13 cellular contexts compared by ENCODE assay signal in the genomic region with DNA sequence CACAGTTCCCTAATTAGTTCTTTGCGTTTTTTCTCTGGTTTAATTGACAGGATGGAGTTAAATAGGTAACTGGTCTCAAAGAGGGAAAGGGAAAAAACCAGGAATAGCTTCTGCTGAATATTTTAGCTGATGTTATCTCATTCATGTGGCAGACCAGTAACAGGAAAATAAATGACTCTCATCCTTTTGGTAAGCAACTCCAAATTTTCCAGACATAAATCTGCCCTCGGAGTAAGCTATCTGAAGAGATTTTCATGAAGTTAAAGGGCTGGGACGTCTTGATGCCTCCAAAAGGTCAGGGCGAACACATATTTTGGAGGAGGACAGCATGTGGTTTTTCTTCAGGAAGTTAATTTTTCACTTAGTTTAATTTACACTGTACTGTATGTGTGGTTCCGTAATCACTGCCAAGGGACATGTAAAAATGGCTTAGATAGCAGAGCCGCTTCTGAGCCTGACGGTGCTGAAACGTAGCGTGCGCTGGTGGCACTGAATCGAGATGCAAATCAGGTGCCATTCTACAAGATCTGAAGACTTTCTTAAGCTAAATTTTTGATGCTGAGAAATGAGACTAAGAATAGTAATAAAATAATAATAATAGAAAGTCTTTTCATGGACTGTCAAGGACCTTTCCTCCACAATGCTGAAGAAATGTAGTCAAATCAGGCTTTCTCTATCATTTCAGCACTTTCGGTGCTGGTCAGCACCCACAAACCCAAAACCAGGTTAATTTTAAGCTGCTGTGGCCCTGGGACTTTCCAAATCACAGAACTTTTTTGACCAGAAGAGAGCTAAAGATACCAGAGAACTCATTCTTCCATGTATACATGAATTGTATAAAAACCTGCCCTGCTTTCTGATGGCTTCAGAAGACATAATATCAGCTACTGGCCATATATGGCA.
A peak's percentile ranks its signal among the peaks of the same experiment; 100 is the strongest.
DNase-seq lines count a peak whose midpoint lies in the region; ATAC-seq and TF ChIP-seq lines count a peak whose summit lies in the region.
"Had no signal": no experiment of that assay in that cellular context is flagged by ENCODE, and none has a peak within 500 bp of the region (broad histone marks: within the 10 kb centered on the region; RNA-seq: fewer than 3 reads in every experiment).

No MANE protein-coding gene starts in this region.

- no peaks in the 10 kb centered on the region for H3K9me3 Mint-ChIP-seq in nephron progenitor cell

- H3K36me3 Mint-ChIP-seq in nephron progenitor cell (ENCODE audit: low read depth): no peaks in the 10 kb centered on the region
- H3K36me3 Mint-ChIP-seq: natural killer cell had no signal

- 62 to 67% methylated on average over 11 to 12 of the region's 12 CpGs for WGBS in transverse colon (ENCODE audit: low coverage in 1 of 2), 2 donors

- no peak overlapping the region for H3K27ac Mint-ChIP-seq in nephron progenitor cell
- H3K27ac Mint-ChIP-seq: natural killer cell had no signal

- ATAC-seq in GM19023 (IDR thresholded peaks at IDR 0.05; ENCODE audit: unreplicated experiment): peak; percentile 85
- ATAC-seq in HG02623 (IDR thresholded peaks at IDR 0.05; ENCODE audit: unreplicated experiment): peak; percentile 64
- peak; percentile 63 for ATAC-seq in HG03565 (IDR thresholded peaks at IDR 0.05; ENCODE audit: unreplicated experiment)
- ATAC-seq: left colon, natural killer cell had no signal

- no peaks in the 10 kb centered on the region for H3K36me3 ChIP-seq in transverse colon
- no peaks in the 10 kb centered on the region for H3K36me3 ChIP-seq in right atrium auricular region

- no peak overlapping the region for H3K4me3 Mint-ChIP-seq in nephron progenitor cell
- H3K4me3 Mint-ChIP-seq: natural killer cell had no signal

- intact Hi-C loops in transverse colon (cut with DNase I; ENCODE audit: low total_unique reads): no loop called here

- TF ChIP-seq EP300 in transverse colon (IDR thresholded peaks at IDR 0.05; ENCODE audit: low read depth): no peak

- H3K27me3 ChIP-seq in transverse colon: no peaks in the 10 kb centered on the region
- no peaks in the 10 kb centered on the region for H3K27me3 ChIP-seq in right atrium auricular region

- H3K4me1 Mint-ChIP-seq in nephron progenitor cell: no peaks in the 10 kb centered on the region
- H3K4me1 Mint-ChIP-seq: natural killer cell had no signal

- no peaks in the 10 kb centered on the region for H3K4me1 ChIP-seq in transverse colon
- H3K4me1 ChIP-seq in right atrium auricular region: no peaks in the 10 kb centered on the region

- TF ChIP-seq CTCF in nephron progenitor cell (IDR thresholded peaks at IDR 0.05) (no peak), transverse colon (IDR thresholded peaks at IDR 0.05) (no peak), right atrium auricular region (IDR thresholded peaks at IDR 0.05) (no peak)

- H3K27me3 Mint-ChIP-seq in nephron progenitor cell (ENCODE audit: low read depth, poor library complexity): peaks cover 3% of the 10 kb centered on the region

- no peak for TF ChIP-seq POLR2A in transverse colon (IDR thresholded peaks at IDR 0.05)

- H3K9me3 ChIP-seq in transverse colon (no peaks in the 10 kb centered on the region), right atrium auricular region (no peaks in the 10 kb centered on the region)

- H3K27ac ChIP-seq in transverse colon (no peak overlapping the region), right atrium auricular region (no peak overlapping the region)

- in situ Hi-C loops in transverse colon (cut with MboI; ENCODE audit: low pct_ligation_motif_present in 1 of 4, low pct_unique_long_range_greater_than_20kb in 1 of 4, low sequenced_read_pairs in 3 of 4): no loop called here

- DNase-seq in nephron progenitor cell: peak; percentile 14
- no peak for DNase-seq in globus pallidus (ENCODE audit: low spot score)
- DNase-seq in transverse colon: no peak
- no peak for DNase-seq in right atrium auricular region (ENCODE audit: low spot score)
- DNase-seq: activated CD4-positive, alpha-beta T cell treated with anti-CD3 and anti-CD28 coated beads for 4 hours; COR-L47; effector CD4-positive, alpha-beta T cell; left colon; natural killer cell; T-helper 1 cell had no signal

- no peak overlapping the region for H3K4me3 ChIP-seq in transverse colon
- no peak overlapping the region for H3K4me3 ChIP-seq in right atrium auricular region
